Comparison of ENCODE assay signal across 9 cellular contexts in genomic region chr16:28981517-28981916, GRCh38.
DNase-seq lines count a peak whose midpoint lies in the region; ATAC-seq and TF ChIP-seq lines count a peak whose summit lies in the region.
"Had no signal": no experiment of that assay in that cellular context is flagged by ENCODE, and none has a peak within 500 bp of the region (broad histone marks: within the 10 kb centered on the region; RNA-seq: fewer than 3 reads in every experiment).

No MANE protein-coding gene starts in this region.

- ATAC-seq in stimulated activated naive CD8-positive, alpha-beta T cell treated with anti-CD3 and anti-CD28 coated beads, Interleukin-15, Interleukin-2, amounts not matched to agents 100 U/mL and 50 U/mL, for 24 hours = no peak
- ATAC-seq in GM18858 (IDR thresholded peaks at IDR 0.05; ENCODE audit: unreplicated experiment) = no peak
- no peak for ATAC-seq in HG03280 (IDR thresholded peaks at IDR 0.05; ENCODE audit: unreplicated experiment)

- DNase-seq in activated CD4-positive, alpha-beta T cell treated with anti-CD3 and anti-CD28 coated beads for 48 hours = peak; percentile 79
- DNase-seq in activated CD4-positive, alpha-beta T cell treated with anti-CD3 and anti-CD28 coated beads for 1 hour = no peak
- DNase-seq in RPMI8226 (peak; percentile 57), erythroblast (lab: John Stamatoyannopoulos, UW) (peak; percentile 73 to 75), amniotic stem cell (lab: John Stamatoyannopoulos, UW) (no peak)
- peak; percentile 75 for DNase-seq in stimulated activated naive CD8-positive, alpha-beta T cell treated with anti-CD3 and anti-CD28 coated beads, Interleukin-15, Interleukin-2, amounts not matched to agents 100 U/mL and 50 U/mL, for 24 hours
- DNase-seq: foreskin melanocyte had no signal

- TF ChIP-seq POLR2A in erythroblast (IDR thresholded peaks at IDR 0.05; ENCODE audit: low read length) = no peak

Comparison
In these comparisons a context has a peak if more than half of its experiments do, and no peak if none do; other contexts are left out.
1. DNase-seq: peak in activated CD4-positive, alpha-beta T cell treated with anti-CD3 and anti-CD28 coated beads for 48 hours (single experiment), RPMI8226 (single experiment), erythroblast (2 of 2) and stimulated activated naive CD8-positive, alpha-beta T cell treated with anti-CD3 and anti-CD28 coated beads, Interleukin-15, Interleukin-2, amounts not matched to agents 100 U/mL and 50 U/mL, for 24 hours (single experiment); none in activated CD4-positive, alpha-beta T cell treated with anti-CD3 and anti-CD28 coated beads for 1 hour (single experiment) and amniotic stem cell (single experiment).